28 cellular contexts compared by ENCODE assay signal in the genomic region with DNA sequence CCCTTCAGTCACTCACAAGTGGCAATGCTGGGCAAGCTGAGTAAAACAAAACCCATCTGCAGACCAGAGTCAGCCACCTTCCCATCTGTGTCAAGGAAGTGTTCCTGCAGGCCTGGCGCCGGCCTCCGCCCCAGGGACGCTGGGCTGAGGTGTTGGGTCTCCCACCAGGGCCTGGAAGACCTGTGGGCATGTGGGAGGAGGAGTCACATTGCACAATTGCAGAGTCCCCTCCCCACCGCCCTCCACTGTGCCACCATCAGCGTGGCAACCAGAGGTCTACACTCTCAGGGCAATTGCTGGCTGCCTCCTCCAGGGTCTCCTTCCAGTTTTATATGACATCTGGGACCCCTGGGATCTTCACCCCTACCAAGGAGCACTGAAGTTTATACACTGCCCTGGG.
"Had no signal": no experiment of that assay in that cellular context is flagged by ENCODE, and none has a peak within 500 bp of the region (broad histone marks: within the 10 kb centered on the region; RNA-seq: fewer than 3 reads in every experiment).

No MANE protein-coding gene starts in this region.

- H3K4me3 Mint-ChIP-seq: immature natural killer cell; mesothelial cell of epicardium; naive B cell; natural killer cell treated with Interleukin-12 subunit alpha and Interleukin-12 subunit beta and Interleukin-15 and Interleukin-18, amount 100 ng/mL, for 72 hours; stimulated activated naive CD8-positive, alpha-beta T cell treated with anti-CD3 and anti-CD28 coated beads, Interleukin-15, Interleukin-2, amounts not matched to agents 100 ng/mL and 50 ng/mL, for 24 hours; type B pancreatic cell had no signal

- H3K27ac ChIP-seq: left lung, lower lobe of right lung, neutrophil, ovary, right atrium auricular region, right lobe of liver, tibial nerve, uterus had no signal

- H3K9me3 Mint-ChIP-seq: immature natural killer cell; mesothelial cell of epicardium; naive B cell; natural killer cell treated with Interleukin-12 subunit alpha and Interleukin-12 subunit beta and Interleukin-15 and Interleukin-18, amount 100 ng/mL, for 72 hours; stimulated activated naive CD8-positive, alpha-beta T cell treated with anti-CD3 and anti-CD28 coated beads, Interleukin-15, Interleukin-2, amounts not matched to agents 100 ng/mL and 50 ng/mL, for 24 hours; type B pancreatic cell had no signal

- H3K27ac Mint-ChIP-seq: mesothelial cell of epicardium; naive B cell; natural killer cell treated with Interleukin-12 subunit alpha and Interleukin-12 subunit beta and Interleukin-15 and Interleukin-18, amount 100 ng/mL, for 72 hours; progenitor cell of endocrine pancreas; stimulated activated naive CD8-positive, alpha-beta T cell treated with anti-CD3 and anti-CD28 coated beads, Interleukin-15, Interleukin-2, amounts not matched to agents 100 ng/mL and 50 ng/mL, for 24 hours; type B pancreatic cell had no signal

- H3K36me3 ChIP-seq: ovary, uterus had no signal

- H3K9me3 ChIP-seq: left lung, lower lobe of right lung, neutrophil, ovary, right atrium auricular region, right lobe of liver, tibial nerve, uterus had no signal

- H3K27me3 Mint-ChIP-seq: naive B cell; natural killer cell treated with Interleukin-12 subunit alpha and Interleukin-12 subunit beta and Interleukin-15 and Interleukin-18, amount 100 ng/mL, for 72 hours; progenitor cell of endocrine pancreas; stimulated activated naive CD8-positive, alpha-beta T cell treated with anti-CD3 and anti-CD28 coated beads, Interleukin-15, Interleukin-2, amounts not matched to agents 100 ng/mL and 50 ng/mL, for 24 hours; type B pancreatic cell had no signal

- H3K4me1 ChIP-seq: left lung, lower lobe of right lung, right atrium auricular region, tibial nerve, uterus had no signal

- H3K27me3 ChIP-seq: left lung, neutrophil, ovary, right atrium auricular region, right lobe of liver, tibial nerve, uterus had no signal

- H3K4me3 ChIP-seq: left lung, lower lobe of right lung, ovary, right atrium auricular region, right lobe of liver, smooth muscle cell, tibial nerve, uterus had no signal

- DNase-seq: hypothalamus; immature natural killer cell; kidney; left colon; left lung; lower lobe of right lung; mammary epithelial cell; mesendoderm; naive B cell; occipital lobe; ovary; stimulated activated CD4-positive, alpha-beta T cell treated with anti-CD3 and anti-CD28 coated beads, Interleukin-12 subunit alpha, Interleukin-12 subunit beta, amount 100 ng/mL, for 4 hours; stimulated activated CD4-positive, alpha-beta T cell treated with anti-CD3 and anti-CD28 coated beads, Interleukin-15, amount 100 ng/mL, for 24 hours; stimulated activated CD4-positive, alpha-beta T cell treated with anti-CD3 and anti-CD28 coated beads, Interleukin-2, amount 100 ng/mL, for 24 hours; stimulated activated CD4-positive, alpha-beta T cell treated with anti-CD3 and anti-CD28 coated beads, Interleukin-4, amount 100 ng/mL, for 1 hour; stimulated activated naive CD4-positive, alpha-beta T cell; substantia nigra; uterus had no signal

- H3K36me3 Mint-ChIP-seq: immature natural killer cell; mesothelial cell of epicardium; naive B cell; natural killer cell treated with Interleukin-12 subunit alpha and Interleukin-12 subunit beta and Interleukin-15 and Interleukin-18, amount 100 ng/mL, for 72 hours; type B pancreatic cell had no signal

- ATAC-seq: left colon; left lung; lower lobe of right lung; natural killer cell treated with Interleukin-12 subunit alpha and Interleukin-12 subunit beta and Interleukin-15 and Interleukin-18, amount 100 ng/mL, for 72 hours had no signal
